In the genomic region with DNA sequence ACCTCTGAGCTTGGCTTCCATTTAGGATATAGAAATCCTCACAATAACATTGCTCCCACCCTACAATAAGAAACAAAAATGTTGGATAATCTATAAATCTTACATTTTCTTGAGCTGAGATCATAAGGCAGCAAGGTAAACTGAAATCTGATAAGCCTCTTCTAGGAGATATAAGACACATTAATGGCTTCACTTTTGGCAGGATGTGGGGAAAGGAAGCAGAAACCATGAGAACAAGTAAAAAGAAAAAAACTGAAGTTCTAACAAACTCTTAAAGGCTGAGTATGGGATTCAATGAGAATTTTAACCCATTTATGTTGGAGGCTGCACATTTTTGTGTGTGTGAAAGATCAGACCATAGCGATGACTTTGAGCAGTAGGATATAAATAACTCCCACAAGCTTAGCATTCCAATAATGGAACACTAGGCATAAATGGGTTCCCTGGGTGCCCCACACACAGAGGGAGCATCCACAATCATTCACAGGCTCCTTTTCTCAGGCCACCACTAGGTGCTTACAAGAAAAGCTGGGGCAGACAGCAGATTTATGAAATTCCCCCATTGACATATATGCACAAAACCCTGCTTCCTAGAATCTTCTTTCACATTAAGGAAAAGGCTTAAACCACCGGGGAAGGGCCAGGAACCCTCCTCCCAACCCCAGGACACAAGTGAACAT, we compare ENCODE assay signal across 20 cellular contexts.
DNase-seq lines count a peak whose midpoint lies in the region; ATAC-seq, FAIRE-seq and TF ChIP-seq lines count a peak whose summit lies in the region.
"Had no signal": no experiment of that assay in that cellular context is flagged by ENCODE, and none has a peak within 500 bp of the region (broad histone marks: within the 10 kb centered on the region; RNA-seq: fewer than 3 reads in every experiment).

No MANE protein-coding gene starts in this region.

- WGBS in stomach, 5 donors = 64 to 84% (median 78%) methylated on average over 2 of the region's 2 CpGs
- WGBS in small intestine, 3 donors = 64 to 85% (median 80%) methylated on average over 2 of the region's 2 CpGs

- no peak for ATAC-seq in GM18511 (IDR thresholded peaks at IDR 0.05; ENCODE audit: unreplicated experiment)

- H3K9me3 ChIP-seq in KOPT-K1 (ENCODE audit: insufficient read depth, low read length, poor library complexity, severe bottlenecking) (peaks cover 31% of the 10 kb centered on the region), stomach (no peaks in the 10 kb centered on the region), small intestine (ENCODE audit: control insufficient read depth, low read depth) (no peaks in the 10 kb centered on the region)
- H3K9me3 ChIP-seq: Caco-2 had no signal

- no peaks in the 10 kb centered on the region for H3K9me3 Mint-ChIP-seq in T-helper 2 cell treated with Interferon-gamma antibody and Interleukin-4, amounts not matched to agents 5 μg/mL and 100 μg/mL, for 36 hours
- peaks cover 14% of the 10 kb centered on the region for H3K9me3 Mint-ChIP-seq in mesothelial cell of epicardium
- H3K9me3 Mint-ChIP-seq: H9 had no signal

- H3K27ac Mint-ChIP-seq in T-helper 2 cell treated with Interferon-gamma antibody and Interleukin-4, amounts not matched to agents 5 μg/mL and 100 μg/mL, for 36 hours = peak overlapping the region; percentile 54
- H3K27ac Mint-ChIP-seq in mesothelial cell of epicardium = peak overlapping the region; percentile 2
- H3K27ac Mint-ChIP-seq: CD4-positive, alpha-beta T cell; H9 had no signal

- H3K4me1 Mint-ChIP-seq in T-helper 2 cell treated with Interferon-gamma antibody and Interleukin-4, amounts not matched to agents 5 μg/mL and 100 μg/mL, for 36 hours (ENCODE audit: low read depth) = peaks cover 16% of the 10 kb centered on the region
- peaks cover 8% of the 10 kb centered on the region for H3K4me1 Mint-ChIP-seq in mesothelial cell of epicardium

- peak overlapping the region; percentile 27 for H3K4me3 Mint-ChIP-seq in T-helper 2 cell treated with Interferon-gamma antibody and Interleukin-4, amounts not matched to agents 5 μg/mL and 100 μg/mL, for 36 hours
- no peak overlapping the region for H3K4me3 Mint-ChIP-seq in mesothelial cell of epicardium
- H3K4me3 Mint-ChIP-seq: CD4-positive, alpha-beta T cell; H9 had no signal

- peaks cover 0 to 36% (median 0%) of the 10 kb centered on the region in 3 donors for H3K27me3 ChIP-seq in stomach
- H3K27me3 ChIP-seq in small intestine (ENCODE audit: control insufficient read depth in 2 of 2, insufficient read depth in 2 of 2, low read length in 2 of 2) = peaks cover 0 to 4% of the 10 kb centered on the region in 2 donors

- no peak for TF ChIP-seq CTCF in mesothelial cell of epicardium (IDR thresholded peaks at IDR 0.05; ENCODE audit: unreplicated experiment)
- TF ChIP-seq CTCF in stomach (IDR thresholded peaks at IDR 0.05) = no peak

- no peak for TF ChIP-seq EP300 in stomach (IDR thresholded peaks at IDR 0.05)

- H3K27me3 Mint-ChIP-seq in T-helper 2 cell treated with Interferon-gamma antibody and Interleukin-4, amounts not matched to agents 5 μg/mL and 100 μg/mL, for 36 hours (ENCODE audit: low read depth) = peaks cover 5% of the 10 kb centered on the region
- peaks cover 20% of the 10 kb centered on the region for H3K27me3 Mint-ChIP-seq in mesothelial cell of epicardium (ENCODE audit: low read depth)
- H3K27me3 Mint-ChIP-seq: CD4-positive, alpha-beta T cell had no signal

- no peaks in the 10 kb centered on the region for H3K36me3 Mint-ChIP-seq in T-helper 2 cell treated with Interferon-gamma antibody and Interleukin-4, amounts not matched to agents 5 μg/mL and 100 μg/mL, for 36 hours (ENCODE audit: low read depth)
- no peaks in the 10 kb centered on the region for H3K36me3 Mint-ChIP-seq in mesothelial cell of epicardium

- H3K4me3 ChIP-seq in stomach (no peak overlapping the region), small intestine (ENCODE audit: low read depth in 1 of 2, low read length in 2 of 2) (no peak overlapping the region)

- no peak for TF ChIP-seq POLR2A in stomach (IDR thresholded peaks at IDR 0.05)

- intact Hi-C loops in stomach (cut with DNase I; ENCODE audit: low total_unique reads) = no loop called here

- H3K36me3 ChIP-seq in KOPT-K1 (ENCODE audit: insufficient read depth, low read length) (no peaks in the 10 kb centered on the region), stomach (no peaks in the 10 kb centered on the region), small intestine (ENCODE audit: control insufficient read depth in 2 of 2, insufficient read depth in 2 of 2, low read length in 2 of 2) (no peaks in the 10 kb centered on the region)

- no peak for DNase-seq in T-helper 2 cell treated with Interferon-gamma antibody and Interleukin-4, amounts not matched to agents 5 μg/mL and 100 μg/mL, for 36 hours (ENCODE audit: low spot score)
- no peak for DNase-seq in mesothelial cell of epicardium (ENCODE audit: low spot score in 2 of 2, unreplicated experiment in 2 of 2)
- no peak for DNase-seq in stomach
- DNase-seq in NOMO-1 treated with DMSO at 0.1 percent for 48 hours (lab: John Stamatoyannopoulos, UW; ENCODE audit: unreplicated experiment) = no peak
- DNase-seq in small intestine = no peak
- DNase-seq: ACHN; Caco-2; CD4-positive, alpha-beta T cell; GDM1; H9; IMR-90 had no signal

- H3K27ac ChIP-seq in KOPT-K1 (ENCODE audit: low read depth, low read length, poor library complexity, severe bottlenecking) = peak overlapping the region; percentile 75
- H3K27ac ChIP-seq in stomach = no peak overlapping the region
- H3K27ac ChIP-seq in small intestine (ENCODE audit: low read depth in 1 of 2, low read length in 1 of 2) = no peak overlapping the region
- H3K27ac ChIP-seq: C4-2B had no signal

- FAIRE-seq in small intestine (lab: Jason Lieb, UNC) = no peak
- FAIRE-seq: A204.1, D721Med, GM12892, GM18507, H1, HTR-8/SVneo had no signal

- no peaks in the 10 kb centered on the region for H3K4me1 ChIP-seq in stomach
- H3K4me1 ChIP-seq in small intestine (ENCODE audit: control insufficient read depth in 2 of 2, insufficient read depth in 1 of 2, low read depth in 1 of 2, low read length in 1 of 2) = no peaks in the 10 kb centered on the region
- H3K4me1 ChIP-seq: Caco-2 had no signal
